ENCODE assay signal across 9 cellular contexts in genomic region chr20:47667531-47668312, GRCh38.
"Had no signal": no experiment of that assay in that cellular context is flagged by ENCODE, and none has a peak within 500 bp of the region (broad histone marks: within the 10 kb centered on the region; RNA-seq: fewer than 3 reads in every experiment).

No MANE protein-coding gene starts in this region.

- H3K36me3 ChIP-seq: ovary, thyroid gland had no signal

- H3K27me3 ChIP-seq: ascending aorta, foreskin keratinocyte, ovary, thyroid gland had no signal

- ATAC-seq: activated naive CD8-positive, alpha-beta T cell treated with anti-CD3 and anti-CD28 coated beads, Interleukin-2, amount 50 U/mL, for 24 hours; foreskin keratinocyte; left colon had no signal

- H3K9me3 Mint-ChIP-seq: activated naive CD8-positive, alpha-beta T cell treated with anti-CD3 and anti-CD28 coated beads, Interleukin-2, amount 50 U/mL, for 24 hours; nephron progenitor cell had no signal

- H3K27ac ChIP-seq: ascending aorta, foreskin keratinocyte, ovary, thyroid gland had no signal

- DNase-seq: activated CD4-positive, CD25-positive, alpha-beta regulatory T cell; activated naive CD8-positive, alpha-beta T cell treated with anti-CD3 and anti-CD28 coated beads, Interleukin-2, amount 50 U/mL, for 24 hours; foreskin keratinocyte; left colon; nephron progenitor cell; ovary; stimulated activated CD4-positive, alpha-beta T cell treated with anti-CD3 and anti-CD28 coated beads, Interleukin-4, amount 100 ng/mL, for 1 hour had no signal

- H3K4me3 ChIP-seq: ascending aorta, ovary, thyroid gland had no signal

- H3K27ac Mint-ChIP-seq: activated naive CD8-positive, alpha-beta T cell treated with anti-CD3 and anti-CD28 coated beads, Interleukin-2, amount 50 U/mL, for 24 hours had no signal

- H3K4me3 Mint-ChIP-seq: activated naive CD8-positive, alpha-beta T cell treated with anti-CD3 and anti-CD28 coated beads, Interleukin-2, amount 50 U/mL, for 24 hours; nephron progenitor cell had no signal

- H3K27me3 Mint-ChIP-seq: activated naive CD8-positive, alpha-beta T cell treated with anti-CD3 and anti-CD28 coated beads, Interleukin-2, amount 50 U/mL, for 24 hours had no signal

- H3K9me3 ChIP-seq: ascending aorta, ovary, thyroid gland had no signal
